Comparison of ENCODE assay signal across 22 cellular contexts in the genomic region with DNA sequence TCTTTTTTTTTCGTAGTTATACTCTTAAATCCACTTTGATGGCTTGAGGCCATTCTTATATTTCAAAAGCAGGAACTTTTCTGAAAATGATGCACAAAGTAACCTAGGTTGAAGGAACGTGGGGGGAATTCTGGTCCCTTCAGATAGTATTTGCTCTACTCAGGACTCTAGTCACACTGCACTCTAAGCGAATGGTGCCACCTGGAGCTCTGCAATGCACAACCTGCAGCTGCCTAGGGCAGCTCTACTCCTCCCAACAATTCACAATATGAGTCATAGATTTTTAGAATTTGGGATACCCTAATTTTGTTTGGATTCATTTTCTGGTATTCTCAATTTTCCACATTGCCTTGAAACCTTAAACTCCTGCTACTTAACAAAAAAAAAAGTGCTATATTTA. TPM values are rescaled to one million over a fixed set of nuclear protein-coding genes. Genes with fewer than 3 reads are reported as not detected.
DNase-seq lines count a peak whose midpoint lies in the region; ATAC-seq and TF ChIP-seq lines count a peak whose summit lies in the region.
"Had no signal": no experiment of that assay in that cellular context is flagged by ENCODE, and none has a peak within 500 bp of the region (broad histone marks: within the 10 kb centered on the region; RNA-seq: fewer than 3 reads in every experiment).

No MANE protein-coding gene starts in this region.

- DNase-seq in SK-N-SH (no peak), Karpas-422 (no peak), left lobe of liver (ENCODE audit: low spot score) (no peak), vagina (ENCODE audit: extremely low spot score in 2 of 2) (no peak), NCI-H2029 treated with DMSO at 0.1 percent for 48 hours (lab: John Stamatoyannopoulos, UW) (no peak), DMS53 treated with DMSO at 0.1 percent for 48 hours (lab: John Stamatoyannopoulos, UW; ENCODE audit: unreplicated experiment) (no peak)
- DNase-seq: activated CD4-positive, alpha-beta memory T cell treated with anti-CD3 and anti-CD28 coated beads, Interleukin-2, amount 10 ng/mL, durations not matched to agents 7 days and 5 days; activated gamma-delta T cell; activated naive CD8-positive, alpha-beta T cell treated with anti-CD3 and anti-CD28 coated beads, Interleukin-2, amount 50 U/mL, for 24 hours; activated T-cell treated with anti-CD3 and anti-CD28 coated beads for 4 hours; body of pancreas; Caco-2; effector CD4-positive, alpha-beta T cell; esophagus squamous epithelium; islet precursor cell; lower lobe of right lung; NCI-H1417 treated with DMSO at 0.1 percent for 48 hours; NCI-H748 treated with DMSO at 0.1 percent for 48 hours; sigmoid colon; WERI-Rb-1 had no signal

- intact Hi-C loops in vagina (cut with DNase I): no loop called here

- no peak for TF ChIP-seq EP300 in SK-N-SH (IDR thresholded peaks at IDR 0.05; ENCODE audit: borderline replicate concordance in 1 of 2, low read depth in 1 of 2, low read length in 1 of 2)

- WGBS in SK-N-SH (ENCODE audit: low lambda C conversion rate): 95% methylated on average over 3 of the region's 3 CpGs

- no peak for TF ChIP-seq POLR2A in vagina (IDR thresholded peaks at IDR 0.05)

- CTCF ChIA-PET in SK-N-SH (lab: Yijun Ruan, JAX): interaction anchor here (0.6 to 4.3 kb wide), 5 partner anchors 9 to 37 kb away, joined by 3 to 17 read pairs (median 4); no protein-coding TSS in a partner anchor

- TF ChIP-seq CTCF in SK-N-SH (IDR thresholded peaks at IDR 0.05) (no peak), VCaP (conservative IDR thresholded peaks at IDR 0.05) (peak; percentile 27), vagina (IDR thresholded peaks at IDR 0.05) (no peak)

- H3K4me2 ChIP-seq in SK-N-SH (no peak overlapping the region), Karpas-422 (ENCODE audit: low read depth, low read length, poor library complexity, severe bottlenecking) (peak overlapping the region; percentile 27)

- ATAC-seq in SK-N-SH treated with all-trans-retinoic acid at 6 μM for 48 hours: no peak
- peak; percentile 41 for ATAC-seq in left lobe of liver
- ATAC-seq: activated naive CD8-positive, alpha-beta T cell treated with anti-CD3 and anti-CD28 coated beads, Interleukin-2, amount 50 U/mL, for 24 hours; body of pancreas; lower lobe of right lung had no signal

- H3K4me1 ChIP-seq in SK-N-SH (ENCODE audit: control insufficient read depth in 1 of 2, insufficient read depth in 2 of 2, low read depth in 1 of 2, low read length in 1 of 2) (no peaks in the 10 kb centered on the region; a peak in 2 of 4 replicates), Karpas-422 (ENCODE audit: low read length) (peaks cover 99% of the 10 kb centered on the region), vagina (peaks cover 15% of the 10 kb centered on the region)
- H3K4me1 ChIP-seq: Caco-2, lower lobe of right lung had no signal

- POLR2A ChIA-PET in SK-N-SH (lab: Yijun Ruan, JAX): no interaction called here

- no peaks in the 10 kb centered on the region for H3K9me3 ChIP-seq in SK-N-SH
- no peaks in the 10 kb centered on the region for H3K9me3 ChIP-seq in Karpas-422 (ENCODE audit: low read length)
- H3K9me3 ChIP-seq in vagina: no peaks in the 10 kb centered on the region
- H3K9me3 ChIP-seq: body of pancreas, Caco-2, esophagus squamous epithelium, lower lobe of right lung, sigmoid colon had no signal

- H4K20me1 ChIP-seq in SK-N-SH (ENCODE audit: insufficient read depth) (peaks cover 16% of the 10 kb centered on the region), Karpas-422 (ENCODE audit: insufficient read depth, low read depth, low read length) (peaks cover 21% of the 10 kb centered on the region; the same call in 1 of the 2 replicates)

- H3K27ac ChIP-seq in SK-N-SH (ENCODE audit: low read depth in 2 of 2, low read length in 1 of 2) (no peak overlapping the region), Karpas-422 (ENCODE audit: low read length) (peak overlapping the region; percentile 98), VCaP (no peak overlapping the region), vagina (no peak overlapping the region)
- H3K27ac ChIP-seq: body of pancreas, lower lobe of right lung, sigmoid colon, WERI-Rb-1 had no signal

- TF ChIP-seq RAD21 in SK-N-SH (IDR thresholded peaks at IDR 0.05; ENCODE audit: low read length): peak; percentile 37

- H3K36me3 ChIP-seq in SK-N-SH (replicated peaks in 1 of 2; ENCODE audit: control insufficient read depth in 1 of 2, insufficient read depth in 2 of 2, low read length in 1 of 2): peaks cover 80 to 90% of the 10 kb centered on the region in 2 experiments
- H3K36me3 ChIP-seq in Karpas-422 (ENCODE audit: insufficient read depth, low read length): peaks cover 81% of the 10 kb centered on the region
- peaks cover 0 to 64% of the 10 kb centered on the region in 2 donors for H3K36me3 ChIP-seq in vagina

- H3K27me3 ChIP-seq in SK-N-SH (ENCODE audit: insufficient read depth): no peaks in the 10 kb centered on the region
- no peaks in the 10 kb centered on the region for H3K27me3 ChIP-seq in Karpas-422 (ENCODE audit: low read length)
- no peaks in the 10 kb centered on the region for H3K27me3 ChIP-seq in vagina
- H3K27me3 ChIP-seq: body of pancreas, esophagus squamous epithelium, sigmoid colon had no signal

- H3K9me2 ChIP-seq in SK-N-SH (no peaks in the 10 kb centered on the region), Karpas-422 (replicated peaks; ENCODE audit: insufficient read depth, low read length) (no peaks in the 10 kb centered on the region)

- H3K9ac ChIP-seq in SK-N-SH (no peak overlapping the region), Karpas-422 (ENCODE audit: low read length) (no peak overlapping the region; the same call in 1 of the 2 replicates)

- H3K79me2 ChIP-seq in SK-N-SH (ENCODE audit: insufficient read depth) (peaks cover 29% of the 10 kb centered on the region), Karpas-422 (ENCODE audit: low read length) (peaks cover 93% of the 10 kb centered on the region)

- H3K4me3 ChIP-seq in SK-N-SH (ENCODE audit: low read depth in 2 of 2, low read length in 1 of 2) (no peak overlapping the region), Karpas-422 (ENCODE audit: low read length) (no peak overlapping the region), vagina (no peak overlapping the region)
- H3K4me3 ChIP-seq: body of pancreas, esophagus squamous epithelium, lower lobe of right lung, sigmoid colon had no signal

- no peak overlapping the region for H2AFZ ChIP-seq in SK-N-SH (ENCODE audit: low read depth)
- no peak overlapping the region for H2AFZ ChIP-seq in Karpas-422 (ENCODE audit: low read length)

- H3F3A ChIP-seq in SK-N-SH (replicated peaks; ENCODE audit: insufficient read depth): peaks cover 10% of the 10 kb centered on the region

TF ChIP-seq in SK-N-SH, 30 proteins besides CTCF, POLR2A, EP300 and RAD21:
- TF ChIP-seq RXRA (IDR thresholded peaks at IDR 0.05; ENCODE audit: borderline replicate concordance, low read depth): no peak
- TF ChIP-seq, protein P1, sequence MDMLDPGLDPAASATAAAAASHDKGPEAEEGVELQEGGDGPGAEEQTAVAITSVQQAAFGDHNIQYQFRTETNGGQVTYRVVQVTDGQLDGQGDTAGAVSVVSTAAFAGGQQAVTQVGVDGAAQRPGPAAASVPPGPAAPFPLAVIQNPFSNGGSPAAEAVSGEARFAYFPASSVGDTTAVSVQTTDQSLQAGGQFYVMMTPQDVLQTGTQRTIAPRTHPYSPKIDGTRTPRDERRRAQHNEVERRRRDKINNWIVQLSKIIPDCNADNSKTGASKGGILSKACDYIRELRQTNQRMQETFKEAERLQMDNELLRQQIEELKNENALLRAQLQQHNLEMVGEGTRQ (IDR thresholded peaks at IDR 0.05; ENCODE audit: borderline replicate concordance, low read depth, low read length): no peak
- TF ChIP-seq SMC3 (IDR thresholded peaks at IDR 0.05; ENCODE audit: low read depth, low read length): peak; percentile 29; the same call in 1 of the 2 replicates
- TF ChIP-seq, protein P2, sequence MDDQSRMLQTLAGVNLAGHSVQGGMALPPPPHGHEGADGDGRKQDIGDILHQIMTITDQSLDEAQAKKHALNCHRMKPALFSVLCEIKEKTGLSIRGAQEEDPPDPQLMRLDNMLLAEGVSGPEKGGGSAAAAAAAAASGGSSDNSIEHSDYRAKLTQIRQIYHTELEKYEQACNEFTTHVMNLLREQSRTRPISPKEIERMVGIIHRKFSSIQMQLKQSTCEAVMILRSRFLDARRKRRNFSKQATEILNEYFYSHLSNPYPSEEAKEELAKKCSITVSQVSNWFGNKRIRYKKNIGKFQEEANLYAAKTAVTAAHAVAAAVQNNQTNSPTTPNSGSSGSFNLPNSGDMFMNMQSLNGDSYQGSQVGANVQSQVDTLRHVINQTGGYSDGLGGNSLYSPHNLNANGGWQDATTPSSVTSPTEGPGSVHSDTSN (IDR thresholded peaks at IDR 0.05): no peak

TF ChIP-seq in SK-N-SH treated with all-trans-retinoic acid at 6 μM for 48 hours, 23 proteins besides CTCF, POLR2A, EP300 and RAD21 (continues in another document):
- no peak for TF ChIP-seq ZFP3 (CRISPR knock-in tag; IDR thresholded peaks at IDR 0.05)
- TF ChIP-seq GLIS3 (CRISPR knock-in tag; IDR thresholded peaks at IDR 0.05): no peak
- no peak for TF ChIP-seq CSDC2 (CRISPR knock-in tag; IDR thresholded peaks at IDR 0.05)
- TF ChIP-seq, protein P3, sequence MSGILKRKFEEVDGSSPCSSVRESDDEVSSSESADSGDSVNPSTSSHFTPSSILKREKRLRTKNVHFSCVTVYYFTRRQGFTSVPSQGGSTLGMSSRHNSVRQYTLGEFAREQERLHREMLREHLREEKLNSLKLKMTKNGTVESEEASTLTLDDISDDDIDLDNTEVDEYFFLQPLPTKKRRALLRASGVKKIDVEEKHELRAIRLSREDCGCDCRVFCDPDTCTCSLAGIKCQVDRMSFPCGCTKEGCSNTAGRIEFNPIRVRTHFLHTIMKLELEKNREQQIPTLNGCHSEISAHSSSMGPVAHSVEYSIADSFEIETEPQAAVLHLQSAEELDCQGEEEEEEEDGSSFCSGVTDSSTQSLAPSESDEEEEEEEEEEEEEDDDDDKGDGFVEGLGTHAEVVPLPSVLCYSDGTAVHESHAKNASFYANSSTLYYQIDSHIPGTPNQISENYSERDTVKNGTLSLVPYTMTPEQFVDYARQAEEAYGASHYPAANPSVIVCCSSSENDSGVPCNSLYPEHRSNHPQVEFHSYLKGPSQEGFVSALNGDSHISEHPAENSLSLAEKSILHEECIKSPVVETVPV (CRISPR knock-in tag; IDR thresholded peaks at IDR 0.05): no peak
- TF ChIP-seq BACH2 (CRISPR knock-in tag; IDR thresholded peaks at IDR 0.05; ENCODE audit: borderline replicate concordance): no peak

RNA-seq across cellular contexts. Expression of a gene that starts 17.3 kb away (rescaled TPM):
- polyA plus RNA-seq in SK-N-SH (2012; rRNA removed): 72.4 and 98.7 TPM in 2 replicates
- polyA plus RNA-seq in SK-N-SH (2012; cell fraction: cytosol; rRNA removed): 120 and 138 TPM in 2 replicates
- 14.7 and 39.4 TPM in 2 replicates for polyA plus RNA-seq in SK-N-SH (2012; cell fraction: nucleus; rRNA removed)
- total RNA-seq in Karpas-422 (2014; rRNA removed; shearing (Covaris generic); ENCODE audit: low replicate concordance): 88.9 and 251 TPM in 2 replicates
- 22.7 TPM for total RNA-seq in left lobe of liver
- total RNA-seq in vagina: 76.9 TPM
